In genomic region chr3:172402090-172402489, GRCh38 we compare ENCODE assay signal across 33 cellular contexts. TPM values are rescaled to one million over a fixed set of nuclear protein-coding genes. Genes with fewer than 3 reads are reported as not detected.
"Had no signal": no experiment of that assay in that cellular context is flagged by ENCODE, and none has a peak within 500 bp of the region (broad histone marks: within the 10 kb centered on the region; RNA-seq: fewer than 3 reads in every experiment).

No MANE protein-coding gene starts in this region.

- H3K36me3 ChIP-seq: uterus had no signal

- H3K9me3 Mint-ChIP-seq: stimulated activated memory B cell treated with anti-CD40 and anti-IgM and Interleukin-4, amounts not matched to agents 10 μg/mL and 1 μg/mL and 100 μg/mL, for 72 hours; stimulated activated naive B cell treated with anti-CD40 and anti-IgM and Interleukin-4, amounts not matched to agents 10 μg/mL and 1 μg/mL and 100 μg/mL, for 72 hours; stimulated activated naive CD8-positive, alpha-beta T cell treated with anti-CD3 and anti-CD28 coated beads, Interleukin-15, Interleukin-2, amounts not matched to agents 100 ng/mL and 50 ng/mL, for 24 hours; type B pancreatic cell had no signal

- H3K4me1 Mint-ChIP-seq: stimulated activated effector memory CD8-positive, alpha-beta T cell treated with anti-CD3 and anti-CD28 coated beads, Interleukin-12 subunit alpha, Interleukin-12 subunit beta, amount 100 ng/mL, for 72 hours; stimulated activated memory B cell treated with anti-CD40 and anti-IgM and Interleukin-4, amounts not matched to agents 10 μg/mL and 1 μg/mL and 100 μg/mL, for 72 hours; stimulated activated naive B cell treated with anti-CD40 and anti-IgM and Interleukin-4, amounts not matched to agents 10 μg/mL and 1 μg/mL and 100 μg/mL, for 72 hours; stimulated activated naive CD8-positive, alpha-beta T cell treated with anti-CD3 and anti-CD28 coated beads, Interleukin-15, amount 100 ng/mL, for 72 hours had no signal

- H3K27me3 ChIP-seq: stomach, suprapubic skin, testis, thyroid gland, tibial artery, tibial nerve, transverse colon, upper lobe of left lung, upper lobe of right lung, uterus, vagina had no signal

- DNase-seq: stimulated activated CD4-positive, alpha-beta T cell treated with anti-CD3 and anti-CD28 coated beads, Interleukin-2, amount 100 ng/mL, for 48 hours; stimulated activated CD4-positive, alpha-beta T cell treated with anti-CD3 and anti-CD28 coated beads, Interleukin-4, amount 100 ng/mL, for 1 hour; stimulated activated CD4-positive, alpha-beta T cell treated with anti-CD3 and anti-CD28 coated beads, Interleukin-4, amount 100 ng/mL, for 24 hours; stimulated activated CD4-positive, alpha-beta T cell treated with anti-CD3 and anti-CD28 coated beads, Interleukin-4, amount 100 ng/mL, for 4 hours; stimulated activated CD8-positive, alpha-beta memory T cell treated with anti-CD3 and anti-CD28 coated beads, Interleukin-4, amount 100 ng/mL, for 48 hours; stimulated activated naive B cell treated with anti-CD40 and anti-IgM and Interleukin-4, amounts not matched to agents 10 μg/mL and 1 μg/mL and 100 μg/mL, for 72 hours; stimulated activated naive CD4-positive, alpha-beta T cell; stimulated activated naive CD4-positive, alpha-beta T cell treated with Interleukin-2 at 50 U/mL for 16 hours; stimulated activated naive CD8-positive, alpha-beta T cell treated with anti-CD3 and anti-CD28 coated beads, Interleukin-15, amount 100 ng/mL, for 72 hours; stimulated activated naive CD8-positive, alpha-beta T cell treated with anti-CD3 and anti-CD28 coated beads, Interleukin-15, Interleukin-2, amounts not matched to agents 100 U/mL and 50 U/mL, for 24 hours; stomach; substantia nigra; testis; thyroid gland; tibial artery; transverse colon; trophoblast cell; upper lobe of left lung; upper lobe of right lung; uterus had no signal

- FAIRE-seq: urothelium cell line had no signal

- H3K9me3 ChIP-seq: stomach, suprapubic skin, testis, thyroid gland, tibial artery, tibial nerve, transverse colon, upper lobe of left lung, upper lobe of right lung, vagina had no signal

- H3K4me3 ChIP-seq: stomach, suprapubic skin, testis, thyroid gland, tibial artery, tibial nerve, transverse colon, upper lobe of left lung, upper lobe of right lung, uterus, vagina had no signal

- ATAC-seq: stimulated activated effector memory CD8-positive, alpha-beta T cell treated with anti-CD3 and anti-CD28 coated beads, Interleukin-12 subunit alpha, Interleukin-12 subunit beta, amount 100 ng/mL, for 72 hours; stimulated activated memory B cell treated with anti-CD40 and anti-IgM and Interleukin-4, amounts not matched to agents 10 μg/mL and 1 μg/mL and 100 μg/mL, for 72 hours; stimulated activated naive B cell treated with anti-CD40 and anti-IgM and Interleukin-4, amounts not matched to agents 10 μg/mL and 1 μg/mL and 100 μg/mL, for 72 hours; stimulated activated naive CD8-positive, alpha-beta T cell treated with anti-CD3 and anti-CD28 coated beads, Interleukin-15, amount 100 ng/mL, for 72 hours; stimulated activated naive CD8-positive, alpha-beta T cell treated with anti-CD3 and anti-CD28 coated beads, Interleukin-15, Interleukin-2, amounts not matched to agents 100 U/mL and 50 U/mL, for 24 hours; upper lobe of right lung had no signal

- H3K4me1 ChIP-seq: stomach, suprapubic skin, testis, thyroid gland, tibial artery, tibial nerve, transverse colon, upper lobe of left lung, upper lobe of right lung, uterus, vagina had no signal

- H3K27me3 Mint-ChIP-seq: stimulated activated naive B cell treated with anti-CD40 and anti-IgM and Interleukin-4, amounts not matched to agents 10 μg/mL and 1 μg/mL and 100 μg/mL, for 72 hours; stimulated activated naive CD8-positive, alpha-beta T cell treated with anti-CD3 and anti-CD28 coated beads, Interleukin-15, amount 100 ng/mL, for 72 hours; stimulated activated naive CD8-positive, alpha-beta T cell treated with anti-CD3 and anti-CD28 coated beads, Interleukin-15, Interleukin-2, amounts not matched to agents 100 ng/mL and 50 ng/mL, for 24 hours; type B pancreatic cell had no signal

- H3K4me3 Mint-ChIP-seq: stimulated activated effector memory CD8-positive, alpha-beta T cell treated with anti-CD3 and anti-CD28 coated beads, Interleukin-12 subunit alpha, Interleukin-12 subunit beta, amount 100 ng/mL, for 72 hours; stimulated activated memory B cell treated with anti-CD40 and anti-IgM and Interleukin-4, amounts not matched to agents 10 μg/mL and 1 μg/mL and 100 μg/mL, for 72 hours; stimulated activated naive B cell treated with anti-CD40 and anti-IgM and Interleukin-4, amounts not matched to agents 10 μg/mL and 1 μg/mL and 100 μg/mL, for 72 hours; stimulated activated naive CD8-positive, alpha-beta T cell treated with anti-CD3 and anti-CD28 coated beads, Interleukin-15, amount 100 ng/mL, for 72 hours; stimulated activated naive CD8-positive, alpha-beta T cell treated with anti-CD3 and anti-CD28 coated beads, Interleukin-15, Interleukin-2, amounts not matched to agents 100 ng/mL and 50 ng/mL, for 24 hours; type B pancreatic cell had no signal

- H3K27ac ChIP-seq: stomach, suprapubic skin, testis, thyroid gland, tibial artery, tibial nerve, transverse colon, upper lobe of left lung, upper lobe of right lung, uterus, vagina had no signal

- H3K27ac Mint-ChIP-seq: stimulated activated effector memory CD8-positive, alpha-beta T cell treated with anti-CD3 and anti-CD28 coated beads, Interleukin-12 subunit alpha, Interleukin-12 subunit beta, amount 100 ng/mL, for 72 hours; stimulated activated memory B cell treated with anti-CD40 and anti-IgM and Interleukin-4, amounts not matched to agents 10 μg/mL and 1 μg/mL and 100 μg/mL, for 72 hours; stimulated activated naive B cell treated with anti-CD40 and anti-IgM and Interleukin-4, amounts not matched to agents 10 μg/mL and 1 μg/mL and 100 μg/mL, for 72 hours; stimulated activated naive CD8-positive, alpha-beta T cell treated with anti-CD3 and anti-CD28 coated beads, Interleukin-15, amount 100 ng/mL, for 72 hours; stimulated activated naive CD8-positive, alpha-beta T cell treated with anti-CD3 and anti-CD28 coated beads, Interleukin-15, Interleukin-2, amounts not matched to agents 100 ng/mL and 50 ng/mL, for 24 hours; type B pancreatic cell had no signal

RNA-seq across cellular contexts. Expression of gene GHSR, which starts 46.2 kb away (rescaled TPM):
- total RNA-seq: subcutaneous adipose tissue, suprapubic skin, temporal lobe, thyroid gland, tibial nerve, transverse colon, upper lobe of left lung, upper lobe of right lung, ureter, urinary bladder, uterus, vagina had no signal
- polyA plus RNA-seq: stomach, thymus, urinary bladder had no signal
